ENCODE assay signal across 9 cellular contexts in the genomic region with DNA sequence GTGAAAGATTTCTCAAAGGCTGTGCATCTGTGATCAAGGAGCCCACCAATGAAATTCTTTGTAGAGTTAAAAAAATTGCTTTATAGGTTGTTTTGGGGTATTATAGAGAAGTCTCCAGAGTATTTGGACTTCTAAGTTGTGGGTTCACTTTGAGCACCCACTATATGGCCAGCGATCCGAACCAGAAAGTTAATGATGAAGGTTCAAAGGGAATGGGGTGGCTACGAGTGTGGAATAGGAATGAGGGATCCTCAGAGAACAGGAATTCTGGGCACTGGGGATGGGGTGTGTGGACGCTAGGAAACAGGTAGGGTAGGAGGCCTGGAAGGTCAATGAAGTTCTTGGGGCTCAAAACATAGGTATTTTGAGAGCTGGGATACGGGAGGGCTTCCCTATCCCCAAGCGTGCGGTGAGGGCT. TPM values are rescaled to one million over a fixed set of nuclear protein-coding genes. Genes with fewer than 3 reads are reported as not detected.
DNase-seq lines count a peak whose midpoint lies in the region; ATAC-seq and TF ChIP-seq lines count a peak whose summit lies in the region.
"Had no signal": no experiment of that assay in that cellular context is flagged by ENCODE, and none has a peak within 500 bp of the region (broad histone marks: within the 10 kb centered on the region; RNA-seq: fewer than 3 reads in every experiment).

No MANE protein-coding gene starts in this region.

- H2BK15ac ChIP-seq in mesendoderm (replicated peaks; ENCODE audit: low read depth) = no peak overlapping the region

- TF ChIP-seq POLR2A in body of pancreas (IDR thresholded peaks at IDR 0.05) = no peak
- TF ChIP-seq POLR2A in uterus (IDR thresholded peaks at IDR 0.05) = no peak

- H2BK5ac ChIP-seq in mesendoderm (ENCODE audit: low read length) = no peak overlapping the region

- ATAC-seq in heart right ventricle (no peak), Right ventricle myocardium inferior (no peak), body of pancreas (no peak)

- H3K4me2 ChIP-seq in mesendoderm (ENCODE audit: low read length) = peak overlapping the region; percentile 85

- peaks cover 31% of the 10 kb centered on the region for H3K79me1 ChIP-seq in mesendoderm (ENCODE audit: low read length)

- H3K27ac ChIP-seq in heart right ventricle (peak overlapping the region in 2 of 10 donors; percentile 25 to 47), body of pancreas (peak overlapping the region in 1 of 4 donors; percentile 52), mesendoderm (ENCODE audit: low read depth, low read length) (no peak overlapping the region), uterus (peak overlapping the region in 1 of 2 donors; percentile 1)

- H4K8ac ChIP-seq in mesendoderm (ENCODE audit: low read depth, low read length) = no peak overlapping the region

- TF ChIP-seq CTCF in heart right ventricle (IDR thresholded peaks at IDR 0.05) = no peak
- TF ChIP-seq CTCF in body of pancreas (IDR thresholded peaks at IDR 0.05) = no peak
- no peak for TF ChIP-seq CTCF in uterus (IDR thresholded peaks at IDR 0.05)

- no peaks in the 10 kb centered on the region for H3K27me3 ChIP-seq in heart right ventricle
- H3K27me3 ChIP-seq in body of pancreas = no peaks in the 10 kb centered on the region
- no peaks in the 10 kb centered on the region for H3K27me3 ChIP-seq in mesendoderm (ENCODE audit: insufficient read depth, low read length, poor library complexity)
- no peaks in the 10 kb centered on the region for H3K27me3 ChIP-seq in uterus

- H3K36me3 ChIP-seq in heart right ventricle = no peaks in the 10 kb centered on the region
- H3K36me3 ChIP-seq in body of pancreas (replicated peaks in 1 of 2; ENCODE audit: insufficient read depth in 1 of 2, low read depth in 2 of 2) = no peaks in the 10 kb centered on the region
- H3K36me3 ChIP-seq in mesendoderm (ENCODE audit: control insufficient read depth, insufficient read depth, low read length) = no peaks in the 10 kb centered on the region
- no peaks in the 10 kb centered on the region for H3K36me3 ChIP-seq in uterus

- peak overlapping the region; percentile 74 for H3K9ac ChIP-seq in mesendoderm (ENCODE audit: low read length)

- 16 to 19% methylated on average over 7 of the region's 7 CpGs for WGBS in heart right ventricle, 2 donors
- 4 to 5% methylated on average over 7 of the region's 7 CpGs for WGBS in body of pancreas, 2 donors
- no CpG with 5 or more reads among the region's 7 CpGs for WGBS in mesendoderm (ENCODE audit: extremely low coverage, insufficient coverage, low lambda C conversion rate)

- intact Hi-C loops in heart right ventricle (cut with DNase I) = loop anchor here in 1 of 10 donors (10.0 kb wide), 1 partner anchor 260 kb away; no protein-coding TSS in a partner anchor
- intact Hi-C loops in Right ventricle myocardium inferior (cut with DNase I) = loop anchor here (5.0 to 10.0 kb wide), 2 partner anchors 158 to 280 kb away; partner anchors contain the start of genes SNAPC4 and UBAC1
- intact Hi-C loops in body of pancreas (cut with DNase I) = no loop called here
- intact Hi-C loops in uterus (cut with DNase I; ENCODE audit: low total_unique reads) = no loop called here

- no peak overlapping the region for H2BK120ac ChIP-seq in mesendoderm (ENCODE audit: low read depth, low read length)

- no peak overlapping the region for H4K5ac ChIP-seq in mesendoderm (ENCODE audit: low read length)

- H3K4me1 ChIP-seq in heart right ventricle = peaks cover 5 to 56% (median 35%) of the 10 kb centered on the region in 9 donors
- peaks cover 87% of the 10 kb centered on the region for H3K4me1 ChIP-seq in body of pancreas
- H3K4me1 ChIP-seq in mesendoderm (ENCODE audit: control insufficient read depth, low read depth, low read length) = peaks cover 3% of the 10 kb centered on the region
- H3K4me1 ChIP-seq in uterus = peaks cover 6 to 11% of the 10 kb centered on the region in 2 donors

- H3K79me2 ChIP-seq in mesendoderm (ENCODE audit: control insufficient read depth, insufficient read depth, low read length) = peaks cover 41% of the 10 kb centered on the region

- no peak overlapping the region for H3K23ac ChIP-seq in mesendoderm (ENCODE audit: low read length)

- no peak overlapping the region for H2AK5ac ChIP-seq in mesendoderm (ENCODE audit: low read length)

- H3K9me3 ChIP-seq in heart right ventricle (no peaks in the 10 kb centered on the region), body of pancreas (no peaks in the 10 kb centered on the region), uterus (no peaks in the 10 kb centered on the region)

- no peak overlapping the region for H3K18ac ChIP-seq in mesendoderm (ENCODE audit: low read length)

- DNase-seq in heart right ventricle = no peak
- no peak for DNase-seq in Right ventricle myocardium inferior (ENCODE audit: missing footprints)
- DNase-seq in body of pancreas = no peak
- DNase-seq in mesendoderm = no peak
- DNase-seq in uterus = no peak
- no peak for DNase-seq in stimulated activated CD4-positive, alpha-beta T cell treated with anti-CD3 and anti-CD28 coated beads, Interleukin-4, amount 100 ng/mL, for 24 hours
- DNase-seq in Ammon's horn (ENCODE audit: low spot score) = no peak
- no peak for DNase-seq in SKM-1 treated with dmso at 0.1 percent for 144 hours (lab: John Stamatoyannopoulos, UW; ENCODE audit: unreplicated experiment)

- no peak overlapping the region for H3K4ac ChIP-seq in mesendoderm (ENCODE audit: low read depth, low read length)

- H3K4me3 ChIP-seq in heart right ventricle = peak overlapping the region; percentile 58 to 89 (median 80)
- peak overlapping the region; percentile 23 to 40 for H3K4me3 ChIP-seq in body of pancreas
- peak overlapping the region; percentile 61 for H3K4me3 ChIP-seq in mesendoderm (ENCODE audit: low read length)
- H3K4me3 ChIP-seq in uterus = peak overlapping the region; percentile 60 to 95

- H3K56ac ChIP-seq in mesendoderm (ENCODE audit: low read length) = peak overlapping the region; percentile 80

RNA-seq across cellular contexts. Expression of gene QSOX2, which starts 0.8 kb away (rescaled TPM):
- total RNA-seq in heart right ventricle = 1 to 10 TPM; 4.6 to 9.1 (median 7.7) TPM
- polyA plus RNA-seq in heart right ventricle = 1 to 10 TPM; 5.6 to 8.6 TPM
- total RNA-seq in Right ventricle myocardium inferior = 8.3 TPM
- 10 to 100 TPM in 1 of 2 donors, 1 to 10 TPM in 1; 8.8 to 22.7 TPM for total RNA-seq in body of pancreas
- polyA plus RNA-seq in mesendoderm (2013, experiment 1 of 2) = 11.2 TPM
- polyA plus RNA-seq in mesendoderm (2013, experiment 2 of 2) = 11.3 TPM
- total RNA-seq in uterus = 10 to 100 TPM in 2 of 4 donors, 1 to 10 TPM in 2; 5.6 to 13.1 (median 9.2) TPM

RNA-seq across cellular contexts. Expression of gene LHX3, which starts 39.9 kb away (rescaled TPM):
- not detected for total RNA-seq in heart right ventricle
- not detected for polyA plus RNA-seq in heart right ventricle
- total RNA-seq in Right ventricle myocardium inferior = not detected
- total RNA-seq in body of pancreas = not detected
- polyA plus RNA-seq in mesendoderm (2013, experiment 1 of 2) = 0.01 TPM
- not detected for polyA plus RNA-seq in mesendoderm (2013, experiment 2 of 2)
- not detected for total RNA-seq in uterus
- total RNA-seq: subcutaneous adipose tissue had no signal

RNA-seq across cellular contexts. Expression of gene CCDC187, which starts 59.1 kb away (rescaled TPM):
- total RNA-seq in heart right ventricle (under 1 TPM in 3 of 10 donors, not detected in 7; 0.02 to 0.04 (median 0.03) TPM), Right ventricle myocardium inferior (not detected), body of pancreas (1 to 10 TPM; 1.3 to 2.3 TPM), uterus (1 to 10 TPM in 2 of 4 donors, under 1 TPM in 2; 0.27 to 5.1 (median 2.2) TPM)
- under 1 TPM in 1 of 2 donors, not detected in 1; 0.07 TPM for polyA plus RNA-seq in heart right ventricle
- under 0.01 TPM for polyA plus RNA-seq in mesendoderm (2013, experiment 1 of 2)
- polyA plus RNA-seq in mesendoderm (2013, experiment 2 of 2) = under 0.01 TPM
- total RNA-seq: subcutaneous adipose tissue had no signal
